Comparison of ENCODE assay signal across 8 cellular contexts in genomic region chr1:234610582-234611152, GRCh38. TPM values are rescaled to one million over a fixed set of nuclear protein-coding genes. Genes with fewer than 3 reads are reported as not detected.
DNase-seq lines count a peak whose midpoint lies in the region; ATAC-seq and TF ChIP-seq lines count a peak whose summit lies in the region.

No MANE protein-coding gene starts in this region.

- H3K27ac ChIP-seq in RWPE1 (peak overlapping the region; percentile 98), fibroblast of lung (ENCODE audit: insufficient read depth, low read length) (peak overlapping the region; percentile 94)

- TF ChIP-seq CTCF in RWPE1 (conservative IDR thresholded peaks at IDR 0.05; ENCODE audit: low read depth): no peak
- no peak for TF ChIP-seq CTCF in fibroblast of lung (conservative IDR thresholded peaks at IDR 0.05 in 1 of 2, IDR thresholded peaks at IDR 0.05 in 1 of 2; ENCODE audit: low read depth in 1 of 2, low read length in 2 of 2)

- H3K79me2 ChIP-seq in fibroblast of lung (ENCODE audit: control insufficient read depth, insufficient read depth, low read length): peaks cover 37% of the 10 kb centered on the region

- CTCF ChIA-PET in RWPE1 (lab: Yijun Ruan, JAX): interaction anchor here (0.6 to 0.9 kb wide), 2 partner anchors 35 to 107 kb away, joined by 3 read pairs; no protein-coding TSS in a partner anchor

- H2AFZ ChIP-seq in fibroblast of lung (ENCODE audit: low read length): no peak overlapping the region

- peaks cover 2% of the 10 kb centered on the region for H3K27me3 Mint-ChIP-seq in activated T-helper 2 cell treated with anti-CD3 and anti-CD28 coated beads, Interferon-gamma antibody, Interleukin-2, Interleukin-4, amounts not matched to agents 10 μg/mL and 5 μg/mL and 100 μg/mL, durations not matched to agents 14 hours and 24 hours and 36 hours (ENCODE audit: low read depth)
- H3K27me3 Mint-ChIP-seq in naive thymus-derived CD8-positive, alpha-beta T cell: peaks cover 0 to 1% (median 0%) of the 10 kb centered on the region in 5 donors

- H3K27ac Mint-ChIP-seq in activated T-helper 2 cell treated with anti-CD3 and anti-CD28 coated beads, Interferon-gamma antibody, Interleukin-2, Interleukin-4, amounts not matched to agents 10 μg/mL and 5 μg/mL and 100 μg/mL, durations not matched to agents 14 hours and 24 hours and 36 hours: peak overlapping the region; percentile 98
- peak overlapping the region; percentile 95 to 100 (median 100) for H3K27ac Mint-ChIP-seq in naive thymus-derived CD8-positive, alpha-beta T cell

- intact Hi-C loops in activated T-helper 2 cell treated with anti-CD3 and anti-CD28 coated beads, Interferon-gamma antibody, Interleukin-2, Interleukin-4, amounts not matched to agents 10 μg/mL and 5 μg/mL and 100 μg/mL, durations not matched to agents 14 hours and 24 hours and 36 hours (cut with micrococcal nuclease): loop anchor here (1.0 to 2.0 kb wide), 10 partner anchors 9 to 467 kb away; no protein-coding TSS in a partner anchor

- POLR2A ChIA-PET in RWPE1 (lab: Yijun Ruan, JAX; ENCODE audit: low non-redundant PET): interaction anchor here (0.5 to 1.2 kb wide), 3 partner anchors 382 to 469 kb away, joined by 3 to 4 read pairs (median 4); no protein-coding TSS in a partner anchor
- POLR2A ChIA-PET in naive thymus-derived CD8-positive, alpha-beta T cell (lab: Charles Lee): interaction anchor here (0.5 to 8.3 kb wide), 29 partner anchors 11 to 1262 kb away, joined by 3 to 217 read pairs (median 4); partner anchors contain the start of genes COA6, TARBP1 and TOMM20

- no peaks in the 10 kb centered on the region for H3K9me3 Mint-ChIP-seq in activated T-helper 2 cell treated with anti-CD3 and anti-CD28 coated beads, Interferon-gamma antibody, Interleukin-2, Interleukin-4, amounts not matched to agents 10 μg/mL and 5 μg/mL and 100 μg/mL, durations not matched to agents 14 hours and 24 hours and 36 hours
- peaks cover 0 to 4% (median 0%) of the 10 kb centered on the region in 9 donors for H3K9me3 Mint-ChIP-seq in naive thymus-derived CD8-positive, alpha-beta T cell

- peaks cover 32% of the 10 kb centered on the region for H3K36me3 Mint-ChIP-seq in activated T-helper 2 cell treated with anti-CD3 and anti-CD28 coated beads, Interferon-gamma antibody, Interleukin-2, Interleukin-4, amounts not matched to agents 10 μg/mL and 5 μg/mL and 100 μg/mL, durations not matched to agents 14 hours and 24 hours and 36 hours (ENCODE audit: low read depth)
- peaks cover 10 to 27% (median 25%) of the 10 kb centered on the region in 3 donors for H3K36me3 Mint-ChIP-seq in naive thymus-derived CD8-positive, alpha-beta T cell

- H4K20me1 ChIP-seq in fibroblast of lung (ENCODE audit: control insufficient read depth, extremely low read depth, insufficient read depth, low read length): no peaks in the 10 kb centered on the region

- H3K9me3 ChIP-seq in fibroblast of lung (ENCODE audit: control insufficient read depth, insufficient read depth, low read depth, low read length): no peaks in the 10 kb centered on the region

- no peaks in the 10 kb centered on the region for H3K27me3 ChIP-seq in fibroblast of lung (ENCODE audit: control insufficient read depth, insufficient read depth, low read length)

- ATAC-seq in naive thymus-derived CD8-positive, alpha-beta T cell: peak; percentile 37 to 51

- peak overlapping the region; percentile 88 for H3K4me3 Mint-ChIP-seq in activated T-helper 2 cell treated with anti-CD3 and anti-CD28 coated beads, Interferon-gamma antibody, Interleukin-2, Interleukin-4, amounts not matched to agents 10 μg/mL and 5 μg/mL and 100 μg/mL, durations not matched to agents 14 hours and 24 hours and 36 hours (ENCODE audit: low read depth)
- peak overlapping the region; percentile 86 to 97 (median 94) for H3K4me3 Mint-ChIP-seq in naive thymus-derived CD8-positive, alpha-beta T cell

- H3K4me3 ChIP-seq in fibroblast of lung (replicated peaks in 1 of 4; ENCODE audit: control extremely low read depth in 1 of 4, insufficient read depth in 1 of 4, low read depth in 3 of 4, low read length in 4 of 4): peak overlapping the region; percentile 38 to 79 (median 52)

- peaks cover 22% of the 10 kb centered on the region for H3K4me1 ChIP-seq in fibroblast of lung (ENCODE audit: control insufficient read depth, extremely low read depth, insufficient read depth, low read length)

- peaks cover 39% of the 10 kb centered on the region for H3K4me1 Mint-ChIP-seq in activated T-helper 2 cell treated with anti-CD3 and anti-CD28 coated beads, Interferon-gamma antibody, Interleukin-2, Interleukin-4, amounts not matched to agents 10 μg/mL and 5 μg/mL and 100 μg/mL, durations not matched to agents 14 hours and 24 hours and 36 hours (ENCODE audit: low read depth)
- peaks cover 41 to 62% (median 56%) of the 10 kb centered on the region in 4 donors for H3K4me1 Mint-ChIP-seq in naive thymus-derived CD8-positive, alpha-beta T cell

- H3K9ac ChIP-seq in fibroblast of lung (ENCODE audit: insufficient read depth, low read length): peak overlapping the region; percentile 78

- peak overlapping the region; percentile 98 for H3K4me2 ChIP-seq in fibroblast of lung (ENCODE audit: extremely low read depth, insufficient read depth, low read length)

- H3K36me3 ChIP-seq in fibroblast of lung (ENCODE audit: control insufficient read depth, insufficient read depth, low read length): peaks cover 6% of the 10 kb centered on the region

- DNase-seq in ELF-1 (ENCODE audit: low read depth, low spot score): peak; percentile 87
- DNase-seq in H4 (ENCODE audit: low spot score): peak; percentile 91
- DNase-seq in LoVo (ENCODE audit: low spot score): peak; percentile 94
- DNase-seq in RWPE1 (ENCODE audit: low spot score): peak; percentile 89
- DNase-seq in activated T-helper 2 cell treated with anti-CD3 and anti-CD28 coated beads, Interferon-gamma antibody, Interleukin-2, Interleukin-4, amounts not matched to agents 10 μg/mL and 5 μg/mL and 100 μg/mL, durations not matched to agents 14 hours and 24 hours and 36 hours (ENCODE audit: low spot score): peak; percentile 86
- peak; percentile 94 to 96 for DNase-seq in fibroblast of lung (ENCODE audit: low read depth in 2 of 2)
- peak; percentile 81 to 96 (median 91) for DNase-seq in naive thymus-derived CD8-positive, alpha-beta T cell
- DNase-seq in stimulated activated naive CD4-positive, alpha-beta T cell treated with Interleukin-2 at 50 U/mL for 16 hours (lab: John Stamatoyannopoulos, UW): peak; percentile 88

RNA-seq across cellular contexts. Expression of gene IRF2BP2, which starts 0.7 kb away (rescaled TPM):
- 34.3 and 43.4 TPM in 2 replicates for total RNA-seq in H4 (2014; rRNA removed; shearing (Covaris generic))
- 276 and 292 TPM in 2 replicates for total RNA-seq in activated T-helper 2 cell treated with anti-CD3 and anti-CD28 coated beads, Interferon-gamma antibody, Interleukin-2, Interleukin-4, amounts not matched to agents 10 μg/mL and 5 μg/mL and 100 μg/mL, durations not matched to agents 14 hours and 24 hours and 36 hours
- 71.8 and 113 TPM in 2 replicates for total RNA-seq in fibroblast of lung
- polyA plus RNA-seq in fibroblast of lung: 17.8 and 28.2 TPM in 2 replicates
- polyA plus RNA-seq in fibroblast of lung (2012): 28.9 and 44.7 TPM in 2 replicates
- 38.6 and 48.1 TPM in 2 replicates for polyA minus RNA-seq in fibroblast of lung (ENCODE audit: low replicate concordance)
- total RNA-seq in naive thymus-derived CD8-positive, alpha-beta T cell: 100 to 1,000 TPM; 165 to 183 TPM
- polyA plus RNA-seq in naive thymus-derived CD8-positive, alpha-beta T cell: 10 to 100 TPM; 25.8 to 51.0 (median 30.4) TPM

Comparison
In these comparisons a context has a peak if more than half of its experiments do, and no peak if none do; other contexts are left out.
1. Peak in every context shown above with its lines: DNase-seq, ATAC-seq, H3K4me3 ChIP-seq and H3K27ac ChIP-seq.